In genomic region chr6:43846556-43846955, GRCh38 we compare ENCODE assay signal across 14 cellular contexts.
"Had no signal": no experiment of that assay in that cellular context is flagged by ENCODE, and none has a peak within 500 bp of the region (broad histone marks: within the 10 kb centered on the region; RNA-seq: fewer than 3 reads in every experiment).

No MANE protein-coding gene starts in this region.

- H3K27me3 Mint-ChIP-seq: activated naive CD4-positive, alpha-beta T cell treated with anti-CD3 and anti-CD28 coated beads, Interleukin-2, amount 50 U/mL, for 24 hours had no signal

- H3K9ac ChIP-seq: neural progenitor cell had no signal

- H3K27ac Mint-ChIP-seq: activated CD8-positive, alpha-beta memory T cell treated with anti-CD3 and anti-CD28 coated beads, Interleukin-2, amount 10 ng/mL, durations not matched to agents 7 days and 5 days; activated naive CD4-positive, alpha-beta T cell treated with anti-CD3 and anti-CD28 coated beads, Interleukin-2, amount 50 U/mL, for 24 hours; activated T-cell treated with anti-CD3 and anti-CD28 coated beads, Interleukin-2, amount 50 U/mL, for 24 hours; neural progenitor cell had no signal

- H3K4me3 Mint-ChIP-seq: activated CD8-positive, alpha-beta memory T cell treated with anti-CD3 and anti-CD28 coated beads, Interleukin-2, amount 10 ng/mL, durations not matched to agents 7 days and 5 days; activated naive CD4-positive, alpha-beta T cell treated with anti-CD3 and anti-CD28 coated beads, Interleukin-2, amount 50 U/mL, for 24 hours; activated T-cell treated with anti-CD3 and anti-CD28 coated beads, Interleukin-2, amount 50 U/mL, for 24 hours; neural progenitor cell had no signal

- H3K27me3 ChIP-seq: esophagus squamous epithelium, heart left ventricle, neural progenitor cell, pancreas, stomach had no signal

- H3K4me2 ChIP-seq: neural progenitor cell had no signal

- H3K4me3 ChIP-seq: esophagus squamous epithelium, heart left ventricle, neural progenitor cell, pancreas, stomach, thoracic aorta had no signal

- H3K4me1 Mint-ChIP-seq: activated CD8-positive, alpha-beta memory T cell treated with anti-CD3 and anti-CD28 coated beads, Interleukin-2, amount 10 ng/mL, durations not matched to agents 7 days and 5 days; activated naive CD4-positive, alpha-beta T cell treated with anti-CD3 and anti-CD28 coated beads, Interleukin-2, amount 50 U/mL, for 24 hours had no signal

- DNase-seq: activated CD4-positive, alpha-beta T cell treated with anti-CD3 and anti-CD28 coated beads, Interleukin-2, amount 50 U/mL, for 4 hours; activated CD8-positive, alpha-beta memory T cell treated with anti-CD3 and anti-CD28 coated beads, Interleukin-2, amount 10 ng/mL, durations not matched to agents 7 days and 5 days; activated effector memory CD4-positive, alpha-beta T cell treated with Interleukin-2 at 50 U/mL for 16 hours; activated T-cell treated with anti-CD3 and anti-CD28 coated beads, Interleukin-2, amount 50 U/mL, for 24 hours; amniotic stem cell; esophagus squamous epithelium; heart left ventricle; islet precursor cell; pancreas; stimulated activated CD4-positive, alpha-beta T cell treated with anti-CD3 and anti-CD28 coated beads, Interleukin-15, amount 100 ng/mL, for 24 hours; stomach had no signal

- H3K9me3 ChIP-seq: esophagus squamous epithelium, heart left ventricle, pancreas, stomach, thoracic aorta had no signal

- H3K4me1 ChIP-seq: esophagus squamous epithelium, pancreas had no signal

- H3K27ac ChIP-seq: esophagus squamous epithelium, heart left ventricle, neural progenitor cell, pancreas, stomach, thoracic aorta had no signal

- H2AFZ ChIP-seq: neural progenitor cell had no signal

- H3K36me3 ChIP-seq: esophagus squamous epithelium, heart left ventricle, neural progenitor cell, pancreas, stomach, thoracic aorta had no signal

- H3K36me3 Mint-ChIP-seq: activated CD8-positive, alpha-beta memory T cell treated with anti-CD3 and anti-CD28 coated beads, Interleukin-2, amount 10 ng/mL, durations not matched to agents 7 days and 5 days; activated naive CD4-positive, alpha-beta T cell treated with anti-CD3 and anti-CD28 coated beads, Interleukin-2, amount 50 U/mL, for 24 hours; neural progenitor cell had no signal

- H3K9me3 Mint-ChIP-seq: activated naive CD4-positive, alpha-beta T cell treated with anti-CD3 and anti-CD28 coated beads, Interleukin-2, amount 50 U/mL, for 24 hours; activated T-cell treated with anti-CD3 and anti-CD28 coated beads, Interleukin-2, amount 50 U/mL, for 24 hours; neural progenitor cell had no signal

- ATAC-seq: activated CD8-positive, alpha-beta memory T cell treated with anti-CD3 and anti-CD28 coated beads, Interleukin-2, amount 10 ng/mL, durations not matched to agents 7 days and 5 days; heart left ventricle; pancreas had no signal
